Comparison of ENCODE assay signal across 10 cellular contexts in the genomic region with DNA sequence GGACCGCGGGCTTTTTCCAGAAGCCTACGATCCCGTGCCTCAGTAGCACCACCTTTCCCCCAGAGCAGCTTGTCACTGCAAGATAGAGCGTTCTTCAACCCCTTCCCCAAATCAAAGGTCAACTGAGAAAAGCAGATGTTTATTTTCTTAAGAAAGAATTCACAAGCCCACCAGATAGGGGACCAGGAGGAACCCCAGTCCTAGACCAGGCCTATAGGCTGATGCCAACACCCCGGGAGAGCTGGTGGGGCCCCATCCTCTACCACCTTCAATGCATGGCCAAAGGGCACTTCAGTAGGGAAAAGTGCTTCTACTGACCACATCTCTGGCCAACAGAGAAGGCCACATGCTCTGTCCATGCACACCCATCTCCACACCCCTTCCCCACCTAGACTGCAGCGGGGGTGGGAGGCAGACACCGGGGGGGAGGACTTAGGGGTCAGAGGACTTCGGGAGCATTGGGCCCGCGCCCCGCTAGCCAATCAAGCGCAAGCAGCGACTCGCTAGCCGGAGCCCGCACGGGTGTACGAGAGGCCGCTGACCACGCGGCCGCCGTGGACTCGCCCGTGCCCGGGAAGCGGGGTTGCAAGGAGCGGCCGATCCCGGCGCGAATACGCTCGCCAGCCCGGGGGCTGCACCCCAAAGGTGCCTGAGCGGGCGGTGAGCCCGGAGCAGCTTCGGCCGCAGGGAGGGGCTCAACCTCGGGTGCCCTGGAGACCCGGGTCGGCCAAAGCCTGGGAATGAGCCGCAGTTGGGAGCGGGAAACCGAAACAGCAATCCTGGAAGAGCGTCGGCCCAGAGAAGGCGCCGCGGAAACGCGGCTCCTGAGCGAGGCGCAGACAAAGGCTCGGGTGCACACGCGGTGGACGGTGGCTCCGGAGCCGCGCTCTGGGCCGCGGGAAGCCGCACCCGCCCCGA. TPM values are rescaled to one million over a fixed set of nuclear protein-coding genes. Genes with fewer than 3 reads are reported as not detected.
DNase-seq lines count a peak whose midpoint lies in the region; ATAC-seq and TF ChIP-seq lines count a peak whose summit lies in the region.
"Had no signal": no experiment of that assay in that cellular context is flagged by ENCODE, and none has a peak within 500 bp of the region (broad histone marks: within the 10 kb centered on the region; RNA-seq: fewer than 3 reads in every experiment).

No MANE protein-coding gene starts in this region.

- H4K20me1 ChIP-seq in mammary epithelial cell (ENCODE audit: insufficient read depth, low read length) = no peaks in the 10 kb centered on the region

- dilution Hi-C loops in mammary epithelial cell (cut with HindIII; ENCODE audit: low sequenced_read_pairs) = no loop called here

- TF ChIP-seq CTCF in breast epithelium (IDR thresholded peaks at IDR 0.05) (no peak), mammary epithelial cell (conservative IDR thresholded peaks at IDR 0.05 in 1 of 2, IDR thresholded peaks at IDR 0.05 in 1 of 2; ENCODE audit: extremely low read depth in 1 of 2, insufficient read depth in 1 of 2, low read depth in 1 of 2, low read length in 2 of 2) (no peak), uterus (IDR thresholded peaks at IDR 0.05) (no peak)

- H3K27me3 ChIP-seq in breast epithelium (peaks cover 0 to 61% of the 10 kb centered on the region in 2 donors), mammary epithelial cell (ENCODE audit: insufficient read depth, low read length) (peaks cover 36% of the 10 kb centered on the region), muscle layer of duodenum (ENCODE audit: low read depth, low read length) (peaks cover 14% of the 10 kb centered on the region), uterus (peaks cover 3 to 11% of the 10 kb centered on the region in 2 donors)

- H3K4me1 ChIP-seq in breast epithelium (peaks cover 8 to 10% of the 10 kb centered on the region in 2 donors), mammary epithelial cell (ENCODE audit: insufficient read depth, low read length) (no peaks in the 10 kb centered on the region), muscle layer of duodenum (ENCODE audit: control insufficient read depth in 1 of 2, insufficient read depth in 2 of 2, low read length in 2 of 2) (peaks cover 4 to 30% of the 10 kb centered on the region in 2 donors), uterus (peaks cover 0 to 9% of the 10 kb centered on the region in 2 donors)

- peaks cover 2% of the 10 kb centered on the region for H3K4me1 Mint-ChIP-seq in activated CD4-positive, alpha-beta T cell treated with anti-CD3 and anti-CD28 coated beads, Interleukin-2, amount 10 ng/mL, durations not matched to agents 24 days and 14 days

- H3K36me3 ChIP-seq in breast epithelium (no peaks in the 10 kb centered on the region), mammary epithelial cell (ENCODE audit: insufficient read depth, low read length) (no peaks in the 10 kb centered on the region), muscle layer of duodenum (ENCODE audit: control insufficient read depth in 1 of 2, insufficient read depth in 2 of 2, low read length in 2 of 2) (no peaks in the 10 kb centered on the region), uterus (no peaks in the 10 kb centered on the region)

- H3K4me3 Mint-ChIP-seq in activated CD4-positive, alpha-beta T cell treated with anti-CD3 and anti-CD28 coated beads, Interleukin-2, amount 10 ng/mL, durations not matched to agents 24 days and 14 days = no peak overlapping the region
- H3K4me3 Mint-ChIP-seq: CD8-positive, alpha-beta T cell had no signal

- H3K36me3 Mint-ChIP-seq in activated CD4-positive, alpha-beta T cell treated with anti-CD3 and anti-CD28 coated beads, Interleukin-2, amount 10 ng/mL, durations not matched to agents 24 days and 14 days (ENCODE audit: low read depth) = no peaks in the 10 kb centered on the region
- H3K36me3 Mint-ChIP-seq: CD8-positive, alpha-beta T cell had no signal

- CTCF ChIA-PET in mammary epithelial cell (lab: Charles Lee; ENCODE audit: low non-redundant PET) = no interaction called here

- BruUV-seq in mammary epithelial cell (replicated peaks; lab: Mats Ljungman, UMichigan) = no TSS peak

- ATAC-seq in esophagus mucosa = peak; percentile 42
- no peak for ATAC-seq in GM18511 (IDR thresholded peaks at IDR 0.05; ENCODE audit: unreplicated experiment)
- ATAC-seq in GM18868 (IDR thresholded peaks at IDR 0.05; ENCODE audit: unreplicated experiment) = no peak
- ATAC-seq: CD8-positive, alpha-beta T cell; K562 had no signal

- H3K9me3 Mint-ChIP-seq in activated CD4-positive, alpha-beta T cell treated with anti-CD3 and anti-CD28 coated beads, Interleukin-2, amount 10 ng/mL, durations not matched to agents 24 days and 14 days = no peaks in the 10 kb centered on the region
- H3K9me3 Mint-ChIP-seq: CD8-positive, alpha-beta T cell had no signal

- intact Hi-C loops in breast epithelium (cut with DNase I; ENCODE audit: low total_unique reads) (no loop called here), mammary epithelial cell (cut with micrococcal nuclease) (no loop called here), uterus (cut with DNase I; ENCODE audit: low total_unique reads) (no loop called here)
- intact Hi-C loops in activated CD4-positive, alpha-beta T cell treated with anti-CD3 and anti-CD28 coated beads, Interleukin-2, amount 10 ng/mL, durations not matched to agents 24 days and 14 days (cut with micrococcal nuclease) = loop anchor here (5.0 to 10.0 kb wide), 3 partner anchors 325 to 505 kb away; partner anchors contain the start of gene TBXT

- H3K4me3 ChIP-seq in breast epithelium (peak overlapping the region; percentile 59 to 80 (median 66)), mammary epithelial cell (replicated peaks in 1 of 3; ENCODE audit: insufficient read depth in 1 of 3, low read depth in 2 of 3, low read length in 3 of 3) (no peak overlapping the region), muscle layer of duodenum (ENCODE audit: low read depth in 1 of 2, low read length in 2 of 2) (peak overlapping the region; percentile 42 to 76), uterus (peak overlapping the region; percentile 57 to 58)
- H3K4me3 ChIP-seq: K562 had no signal

- in situ Hi-C loops in mammary epithelial cell (cut with MboI; ENCODE audit: low sequenced_read_pairs in 2 of 2) = no loop called here

- H3K27ac ChIP-seq in breast epithelium = peak overlapping the region in 1 of 2 donors; percentile 43
- no peak overlapping the region for H3K27ac ChIP-seq in mammary epithelial cell (ENCODE audit: insufficient read depth, low read depth, low read length)
- H3K27ac ChIP-seq in muscle layer of duodenum (ENCODE audit: low read length) = no peak overlapping the region
- peak overlapping the region; percentile 66 to 81 for H3K27ac ChIP-seq in uterus

- H3K4me2 ChIP-seq in mammary epithelial cell (ENCODE audit: insufficient read depth, low read depth, low read length) = no peak overlapping the region

- H2AFZ ChIP-seq in mammary epithelial cell (ENCODE audit: low read depth, low read length) = no peak overlapping the region

- H3K27ac Mint-ChIP-seq in activated CD4-positive, alpha-beta T cell treated with anti-CD3 and anti-CD28 coated beads, Interleukin-2, amount 10 ng/mL, durations not matched to agents 24 days and 14 days = no peak overlapping the region
- H3K27ac Mint-ChIP-seq: CD8-positive, alpha-beta T cell had no signal

- no peaks in the 10 kb centered on the region for H3K9me3 ChIP-seq in breast epithelium
- H3K9me3 ChIP-seq in mammary epithelial cell (replicated peaks; ENCODE audit: insufficient read depth, low read length) = peaks cover 7% of the 10 kb centered on the region
- H3K9me3 ChIP-seq in muscle layer of duodenum (ENCODE audit: control insufficient read depth in 1 of 2, low read length in 2 of 2) = no peaks in the 10 kb centered on the region
- no peaks in the 10 kb centered on the region for H3K9me3 ChIP-seq in uterus

- TF ChIP-seq POLR2A in breast epithelium (IDR thresholded peaks at IDR 0.05) = no peak
- TF ChIP-seq POLR2A in uterus (IDR thresholded peaks at IDR 0.05) = no peak

- 55% methylated on average over 8 of the region's 68 CpGs for WGBS in mammary epithelial cell (ENCODE audit: low coverage, missing lambda C conversion rate)

- H3K79me2 ChIP-seq in mammary epithelial cell (ENCODE audit: insufficient read depth, low read length) = no peaks in the 10 kb centered on the region

- DNase-seq in breast epithelium (ENCODE audit: low spot score in 2 of 2) (no peak), mammary epithelial cell (no peak), uterus (no peak)
- DNase-seq in activated CD4-positive, alpha-beta T cell treated with anti-CD3 and anti-CD28 coated beads, Interleukin-2, amount 10 ng/mL, durations not matched to agents 24 days and 14 days = no peak
- DNase-seq: CD8-positive, alpha-beta T cell had no signal

- peaks cover 44% of the 10 kb centered on the region for H3K27me3 Mint-ChIP-seq in activated CD4-positive, alpha-beta T cell treated with anti-CD3 and anti-CD28 coated beads, Interleukin-2, amount 10 ng/mL, durations not matched to agents 24 days and 14 days

- H3K9ac ChIP-seq in mammary epithelial cell (ENCODE audit: insufficient read depth, low read length) = no peak overlapping the region

RNA-seq across cellular contexts. Expression of gene PDE10A, which starts 2.8 kb away (rescaled TPM):
- total RNA-seq in breast epithelium = 10 to 100 TPM in 2 of 3 donors, 1 to 10 TPM in 1; 2.7 to 22.0 (median 12.6) TPM
- not detected for total RNA-seq in mammary epithelial cell
- polyA plus RNA-seq in mammary epithelial cell = not detected
- polyA minus RNA-seq in mammary epithelial cell = 1.4 TPM
- 0.72 TPM for total RNA-seq in esophagus mucosa
- total RNA-seq in uterus = 10 to 100 TPM; 13.0 to 73.5 (median 36.4) TPM
- total RNA-seq in activated CD4-positive, alpha-beta T cell treated with anti-CD3 and anti-CD28 coated beads, Interleukin-2, amount 10 ng/mL, durations not matched to agents 24 days and 14 days = not detected in 2 replicates
- total RNA-seq: CD8-positive, alpha-beta T cell had no signal
- polyA plus RNA-seq: K562 had no signal

Comparison
In these comparisons a context has a peak if more than half of its experiments do, and no peak if none do; other contexts are left out.
1. H3K4me3 ChIP-seq: peak in breast epithelium (3 of 3), muscle layer of duodenum (2 of 2) and uterus (2 of 2); none in mammary epithelial cell (0 of 3).
2. H3K27ac ChIP-seq: peak in uterus (2 of 2); none in mammary epithelial cell (single experiment) and muscle layer of duodenum (single experiment).